In the genomic region with DNA sequence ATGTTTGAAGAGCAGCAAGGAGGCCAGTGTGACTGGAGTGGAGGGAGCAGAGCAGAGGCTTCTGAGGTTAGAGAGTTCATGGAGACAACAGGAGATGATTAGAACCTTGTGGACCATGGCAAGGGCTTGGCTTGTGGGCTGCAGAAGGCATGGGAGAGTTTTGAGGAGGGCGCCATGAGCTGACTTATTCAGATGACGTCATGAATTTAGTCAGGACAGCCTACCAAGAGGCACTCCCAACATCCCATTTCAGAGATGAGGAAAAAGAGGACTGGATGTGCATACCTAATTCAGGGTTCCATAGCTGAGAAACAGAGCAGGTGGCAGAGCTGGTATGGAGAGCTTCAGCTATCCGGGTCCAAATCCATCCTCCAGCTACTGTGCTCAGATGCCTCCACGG, we compare ENCODE assay signal across 25 cellular contexts.
DNase-seq lines count a peak whose midpoint lies in the region; ATAC-seq, FAIRE-seq and TF ChIP-seq lines count a peak whose summit lies in the region.
"Had no signal": no experiment of that assay in that cellular context is flagged by ENCODE, and none has a peak within 500 bp of the region (broad histone marks: within the 10 kb centered on the region; RNA-seq: fewer than 3 reads in every experiment).

No MANE protein-coding gene starts in this region.

- H3K9me3 Mint-ChIP-seq in progenitor cell of endocrine pancreas (ENCODE audit: low read depth), result no peaks in the 10 kb centered on the region
- H3K9me3 Mint-ChIP-seq: CD14-positive monocyte; CD4-positive, alpha-beta T cell; CD8-positive, alpha-beta memory T cell; GM23338 had no signal

- H3F3A ChIP-seq in SK-N-SH (replicated peaks; ENCODE audit: insufficient read depth), result no peaks in the 10 kb centered on the region

- H3K36me3 ChIP-seq in HepG2 (replicated peaks in 1 of 2; ENCODE audit: control insufficient read depth in 1 of 2, insufficient read depth in 2 of 2, low read length in 2 of 2) (peaks cover 8 to 30% of the 10 kb centered on the region in 2 experiments; a peak in 4 of 5 replicates), right lobe of liver (no peaks in the 10 kb centered on the region), K562 (ENCODE audit: control insufficient read depth, insufficient read depth, low read length) (no peaks in the 10 kb centered on the region), SK-N-SH (replicated peaks in 1 of 2; ENCODE audit: control insufficient read depth in 1 of 2, insufficient read depth in 2 of 2, low read length in 1 of 2) (no peaks in the 10 kb centered on the region)
- H3K36me3 ChIP-seq: BE2C had no signal

- H4K20me1 ChIP-seq in HepG2 (ENCODE audit: insufficient read depth, low read length) (no peaks in the 10 kb centered on the region), K562 (replicated peaks; ENCODE audit: control insufficient read depth, insufficient read depth, low read length) (no peaks in the 10 kb centered on the region), SK-N-SH (ENCODE audit: insufficient read depth) (no peaks in the 10 kb centered on the region)
- H4K20me1 ChIP-seq: BLaER1 treated with 17β-estradiol and CSF1 and Interleukin-3, amounts not matched to agents 10 nM and 100 nM had no signal

- no peaks in the 10 kb centered on the region for H3K27me3 Mint-ChIP-seq in progenitor cell of endocrine pancreas
- H3K27me3 Mint-ChIP-seq: CD4-positive, alpha-beta T cell had no signal

- in situ Hi-C loops in HepG2 (cut with HindIII; ENCODE audit: extremely low pct_ligation_motif_present, low pct_unique_long_range_greater_than_20kb) (no loop called here), K562 (cut with MboI) (no loop called here)

- no peaks in the 10 kb centered on the region for H3K9me1 ChIP-seq in K562 (ENCODE audit: control insufficient read depth, insufficient read depth, low read length)

- no peak for ATAC-seq in HepG2
- ATAC-seq in right lobe of liver, result no peak
- ATAC-seq in K562, result no peak
- no peak for ATAC-seq in foreskin keratinocyte
- ATAC-seq in HG02870 (IDR thresholded peaks at IDR 0.05; ENCODE audit: unreplicated experiment), result no peak
- ATAC-seq: GM12878, GM23338 had no signal

- CTCF ChIA-PET in HepG2 (lab: Yijun Ruan, JAX; ENCODE audit: low intra/inter-chr PET ratio, low total read pairs) (no interaction called here), K562 (lab: Yijun Ruan, JAX; ENCODE audit: low intra/inter-chr PET ratio) (no interaction called here), SK-N-SH (lab: Yijun Ruan, JAX) (no interaction called here)

- DNase-seq in HepG2 (ENCODE audit: low spot score), result no peak
- DNase-seq in right lobe of liver, result no peak
- no peak for DNase-seq in K562 (ENCODE audit: extremely low read depth in 1 of 4, low spot score in 3 of 4)
- no peak for DNase-seq in progenitor cell of endocrine pancreas (ENCODE audit: low spot score, unreplicated experiment)
- no peak for DNase-seq in SK-N-SH
- no peak for DNase-seq in foreskin keratinocyte
- DNase-seq: 8988T; ACHN; AML-193; BE2C; CD4-positive, alpha-beta T cell; CD8-positive, alpha-beta memory T cell; DMS 273 treated with DMSO at 0.1 percent for 48 hours; DMS79; EL; GDM1 had no signal

- no peaks in the 10 kb centered on the region for H3K4me1 ChIP-seq in HepG2 (ENCODE audit: insufficient read depth, low read length)
- no peaks in the 10 kb centered on the region for H3K4me1 ChIP-seq in right lobe of liver
- H3K4me1 ChIP-seq in K562 (replicated peaks in 1 of 2; ENCODE audit: control insufficient read depth in 2 of 2, insufficient read depth in 2 of 2, low read length in 2 of 2), result peaks cover 0 to 15% of the 10 kb centered on the region in 2 experiments; a peak in 2 of 5 replicates
- no peaks in the 10 kb centered on the region for H3K4me1 ChIP-seq in SK-N-SH (ENCODE audit: control insufficient read depth in 1 of 2, insufficient read depth in 2 of 2, low read depth in 1 of 2, low read length in 1 of 2)
- no peaks in the 10 kb centered on the region for H3K4me1 ChIP-seq in foreskin keratinocyte
- H3K4me1 ChIP-seq: A549, BE2C had no signal

- H3K4me3 ChIP-seq in HepG2 (replicated peaks in 1 of 3; ENCODE audit: insufficient read depth in 1 of 3, low read depth in 2 of 3, low read length in 3 of 3) (no peak overlapping the region), right lobe of liver (no peak overlapping the region), K562 (no peak overlapping the region), SK-N-SH (ENCODE audit: low read depth in 2 of 2, low read length in 1 of 2) (no peak overlapping the region)
- H3K4me3 ChIP-seq: A549; BLaER1 treated with 17β-estradiol and CSF1 and Interleukin-3, amounts not matched to agents 10 nM and 100 nM; GM12878; GM23338; HAP-1 had no signal

- no peak for TF ChIP-seq RAD21 in HepG2 (CRISPR knock-in tag; IDR thresholded peaks at IDR 0.05)
- no peak for TF ChIP-seq RAD21 in K562 (CRISPR knock-in tag; conservative IDR thresholded peaks at IDR 0.05 in 1 of 2, IDR thresholded peaks at IDR 0.05 in 1 of 2)
- no peak for TF ChIP-seq RAD21 in SK-N-SH (IDR thresholded peaks at IDR 0.05; ENCODE audit: low read length)

- TF ChIP-seq EP300 in HepG2 (IDR thresholded peaks at IDR 0.05; ENCODE audit: low read depth in 2 of 2, low read length in 2 of 2) (no peak), HepG2 (CRISPR knock-in tag; IDR thresholded peaks at IDR 0.05; ENCODE audit: borderline replicate concordance) (no peak), K562 (IDR thresholded peaks at IDR 0.05; ENCODE audit: low read length) (no peak), SK-N-SH (IDR thresholded peaks at IDR 0.05; ENCODE audit: borderline replicate concordance in 1 of 2, low read depth in 1 of 2, low read length in 1 of 2) (no peak)

- intact Hi-C loops in HepG2 (cut with micrococcal nuclease; ENCODE audit: unreplicated experiment) (no loop called here), right lobe of liver (cut with DNase I) (no loop called here), K562 (cut with micrococcal nuclease) (no loop called here)

- peaks cover 4% of the 10 kb centered on the region for H3K4me1 Mint-ChIP-seq in progenitor cell of endocrine pancreas (ENCODE audit: low read depth)

- H3K27ac ChIP-seq in HepG2 (ENCODE audit: extremely low read length, insufficient read depth, low read length) (no peak overlapping the region), right lobe of liver (no peak overlapping the region), K562 (ENCODE audit: extremely low read depth, low read depth, low read length) (no peak overlapping the region), SK-N-SH (ENCODE audit: low read depth in 2 of 2, low read length in 1 of 2) (no peak overlapping the region), foreskin keratinocyte (no peak overlapping the region)
- H3K27ac ChIP-seq: A549; BLaER1 treated with 17β-estradiol and CSF1 and Interleukin-3, amounts not matched to agents 10 nM and 100 nM had no signal

- no peaks in the 10 kb centered on the region for H3K79me2 ChIP-seq in HepG2 (ENCODE audit: insufficient read depth, low read length)
- H3K79me2 ChIP-seq in K562 (ENCODE audit: control insufficient read depth, insufficient read depth, low read length), result no peaks in the 10 kb centered on the region
- H3K79me2 ChIP-seq in SK-N-SH (ENCODE audit: insufficient read depth), result no peaks in the 10 kb centered on the region

- H3K4me2 ChIP-seq in HepG2 (ENCODE audit: low read depth, low read length) (no peak overlapping the region), K562 (ENCODE audit: insufficient read depth, low read length) (no peak overlapping the region), SK-N-SH (no peak overlapping the region)
- H3K4me2 ChIP-seq: A549; BLaER1 treated with 17β-estradiol and CSF1 and Interleukin-3, amounts not matched to agents 10 nM and 100 nM; GM23338 had no signal

- WGBS in HepG2 (ENCODE audit: low lambda C conversion rate), result 98% methylated on average over 4 of the region's 4 CpGs
- 100% methylated on average over 2 of the region's 4 CpGs for WGBS in right lobe of liver (ENCODE audit: insufficient coverage, low coverage, low lambda C conversion rate, missing lambda C conversion rate)
- 13% methylated on average over 4 of the region's 4 CpGs for WGBS in K562 (ENCODE audit: insufficient coverage, low coverage, missing lambda C conversion rate)
- WGBS in SK-N-SH (ENCODE audit: low lambda C conversion rate), result 87% methylated on average over 4 of the region's 4 CpGs

- no peak overlapping the region for H3K9ac ChIP-seq in HepG2 (ENCODE audit: insufficient read depth, low read depth, low read length)
- no peak overlapping the region for H3K9ac ChIP-seq in K562 (ENCODE audit: insufficient read depth in 1 of 2, low read depth in 2 of 2, low read length in 2 of 2)
- H3K9ac ChIP-seq in SK-N-SH, result no peak overlapping the region
- H3K9ac ChIP-seq: BLaER1 treated with 17β-estradiol and CSF1 and Interleukin-3, amounts not matched to agents 10 nM and 100 nM had no signal

- H2AFZ ChIP-seq in HepG2 (ENCODE audit: low read length) (no peak overlapping the region), K562 (ENCODE audit: low read depth, low read length) (no peak overlapping the region), SK-N-SH (ENCODE audit: low read depth) (no peak overlapping the region)
- H2AFZ ChIP-seq: GM23338 had no signal

- no TSS peak for BruUV-seq in HepG2 (replicated peaks; lab: Mats Ljungman, UMichigan)
- no TSS peak for BruUV-seq in K562 (replicated peaks; lab: Mats Ljungman, UMichigan)

- H3K36me3 Mint-ChIP-seq in progenitor cell of endocrine pancreas (ENCODE audit: insufficient read depth), result peaks cover 13% of the 10 kb centered on the region

- FAIRE-seq in HepG2 (lab: Jason Lieb, UNC) (no peak), K562 (lab: Jason Lieb, UNC) (no peak)
- FAIRE-seq: A549, D721Med, GM12878, GM19239 had no signal

- no peaks in the 10 kb centered on the region for H3K9me3 ChIP-seq in HepG2 (ENCODE audit: low read length)
- H3K9me3 ChIP-seq in right lobe of liver, result no peaks in the 10 kb centered on the region
- no peaks in the 10 kb centered on the region for H3K9me3 ChIP-seq in K562 (replicated peaks; ENCODE audit: control insufficient read depth, insufficient read depth, low read depth, low read length)
- H3K9me3 ChIP-seq in SK-N-SH, result no peaks in the 10 kb centered on the region
- H3K9me3 ChIP-seq: A549; BE2C; BLaER1 treated with 17β-estradiol and CSF1 and Interleukin-3, amounts not matched to agents 10 nM and 100 nM; HAP-1 had no signal

- TF ChIP-seq POLR2A in HepG2 (IDR thresholded peaks at IDR 0.05; ENCODE audit: insufficient read depth in 1 of 2, low read depth in 2 of 2, low read length in 2 of 2), result no peak
- no peak for TF ChIP-seq POLR2A in right lobe of liver (IDR thresholded peaks at IDR 0.05)
- no peak for TF ChIP-seq POLR2A in K562 (conservative IDR thresholded peaks at IDR 0.05)

- H3K27me3 ChIP-seq in HepG2 (ENCODE audit: control insufficient read depth in 1 of 2, insufficient read depth in 2 of 2, low read length in 2 of 2) (no peaks in the 10 kb centered on the region), right lobe of liver (no peaks in the 10 kb centered on the region), K562 (ENCODE audit: control insufficient read depth in 2 of 2, insufficient read depth in 2 of 2, low read length in 2 of 2) (peaks cover 12 to 23% of the 10 kb centered on the region in 2 experiments; a peak in 4 of 5 replicates), SK-N-SH (ENCODE audit: insufficient read depth) (no peaks in the 10 kb centered on the region), foreskin keratinocyte (peaks cover 7% of the 10 kb centered on the region)
- H3K27me3 ChIP-seq: BE2C had no signal

- no peak overlapping the region for H3K4me3 Mint-ChIP-seq in progenitor cell of endocrine pancreas (ENCODE audit: low read depth)
- H3K4me3 Mint-ChIP-seq: CD14-positive monocyte; CD4-positive, alpha-beta T cell; CD8-positive, alpha-beta memory T cell; GM23338 had no signal

- POLR2A ChIA-PET in HepG2 (lab: Yijun Ruan, JAX), result no interaction called here
- POLR2A ChIA-PET in K562 (lab: Yijun Ruan, JAX), result interaction anchor here (0.8 to 1.0 kb wide), 2 partner anchors 26 to 73 kb away, joined by 3 read pairs; no protein-coding TSS in a partner anchor
- POLR2A ChIA-PET in SK-N-SH (lab: Yijun Ruan, JAX), result no interaction called here

- H3K9me2 ChIP-seq in SK-N-SH, result no peaks in the 10 kb centered on the region

- TF ChIP-seq CTCF in HepG2 (CRISPR knock-in tag; IDR thresholded peaks at IDR 0.05) (no peak), right lobe of liver (IDR thresholded peaks at IDR 0.05) (no peak), K562 (IDR thresholded peaks at IDR 0.05 in 2 of 3, conservative IDR thresholded peaks at IDR 0.05 in 1 of 3; ENCODE audit: insufficient read depth in 2 of 3, low read depth in 1 of 3, low read length in 3 of 3) (no peak), progenitor cell of endocrine pancreas (IDR thresholded peaks at IDR 0.05; ENCODE audit: unreplicated experiment) (no peak), SK-N-SH (IDR thresholded peaks at IDR 0.05) (no peak), foreskin keratinocyte (conservative IDR thresholded peaks at IDR 0.05) (no peak)

- peak overlapping the region; percentile 20 for H3K27ac Mint-ChIP-seq in progenitor cell of endocrine pancreas
- H3K27ac Mint-ChIP-seq: CD4-positive, alpha-beta T cell; CD8-positive, alpha-beta memory T cell; GM23338 had no signal
